ENCODE assay signal across 8 cellular contexts in the genomic region with DNA sequence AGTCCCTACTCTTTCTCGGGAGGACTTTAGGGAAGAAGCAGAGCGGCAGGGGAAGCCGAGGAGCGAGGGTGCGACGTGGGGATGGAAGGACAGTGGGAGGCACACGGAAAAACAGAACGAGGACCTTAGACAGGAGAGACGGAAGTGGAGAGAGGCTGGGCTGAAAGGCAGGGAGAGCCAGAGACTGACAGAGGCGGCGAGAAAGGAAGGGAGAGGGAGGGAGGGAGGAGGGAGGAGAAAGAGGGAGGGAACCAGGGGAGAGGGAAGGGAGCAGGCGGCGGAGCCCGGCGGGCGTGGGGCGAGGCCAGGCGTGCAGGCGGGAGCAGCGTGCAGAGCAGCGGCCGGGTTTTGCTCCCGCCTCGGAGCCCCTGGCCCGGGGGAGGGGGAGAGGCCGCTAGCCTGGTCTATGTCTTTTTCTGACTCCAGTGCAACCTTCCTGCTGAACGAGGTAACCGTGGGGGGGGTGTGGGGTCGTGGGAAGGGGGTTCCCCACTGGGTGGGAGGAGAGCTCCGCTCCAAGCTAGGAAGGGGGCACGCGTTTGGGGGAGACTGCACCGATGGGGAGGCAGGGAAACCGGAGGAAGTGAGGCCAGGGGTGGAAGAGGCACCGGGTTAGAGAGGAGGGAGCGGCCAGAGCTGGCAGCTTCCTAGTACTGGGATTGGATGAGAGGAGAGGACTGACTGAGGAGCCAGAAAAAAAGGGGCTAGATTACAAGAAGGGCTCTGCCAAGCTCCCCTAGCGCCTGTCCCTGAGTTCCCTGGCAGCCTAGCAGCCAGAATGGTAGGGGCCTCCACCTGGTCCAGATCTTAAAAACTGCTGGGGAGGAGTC. TPM values are rescaled to one million over a fixed set of nuclear protein-coding genes. Genes with fewer than 3 reads are reported as not detected.
DNase-seq lines count a peak whose midpoint lies in the region; ATAC-seq and TF ChIP-seq lines count a peak whose summit lies in the region.

No MANE protein-coding gene starts in this region.

- peak; percentile 2 for ATAC-seq in GM18909 (IDR thresholded peaks at IDR 0.05; ENCODE audit: poor library complexity, unreplicated experiment)
- ATAC-seq in HG03460 (IDR thresholded peaks at IDR 0.05; ENCODE audit: unreplicated experiment), result peak; percentile 23
- peak; percentile 10 for ATAC-seq in naive thymus-derived CD4-positive, alpha-beta T cell
- ATAC-seq in upper lobe of right lung, result peak; percentile 81

- H3K4me1 Mint-ChIP-seq in naive thymus-derived CD4-positive, alpha-beta T cell, result peaks cover 18 to 39% (median 33%) of the 10 kb centered on the region in 7 donors

- peak overlapping the region; percentile 89 to 95 (median 91) for H3K4me3 Mint-ChIP-seq in naive thymus-derived CD4-positive, alpha-beta T cell

- H3K9me3 ChIP-seq in BE2C (no peaks in the 10 kb centered on the region), upper lobe of right lung (no peaks in the 10 kb centered on the region)
- no peaks in the 10 kb centered on the region for H3K9me3 ChIP-seq in naive thymus-derived CD4-positive, alpha-beta T cell (ENCODE audit: control insufficient read depth in 2 of 3, low read length in 3 of 3)

- intact Hi-C loops in naive thymus-derived CD4-positive, alpha-beta T cell (cut with micrococcal nuclease), result loop anchor here in 1 of 2 donors (1.0 to 5.0 kb wide), 3 partner anchors 19 to 133 kb away; a partner anchor contains a TSS
- intact Hi-C loops in upper lobe of right lung (cut with DNase I), result no loop called here

- TF ChIP-seq CTCF in BE2C (IDR thresholded peaks at IDR 0.05; ENCODE audit: low read depth, low read length) (no peak), fibroblast of pulmonary artery (IDR thresholded peaks at IDR 0.05; ENCODE audit: low read length, missing control alignments) (no peak), upper lobe of right lung (IDR thresholded peaks at IDR 0.05) (no peak)

- CTCF ChIA-PET in naive thymus-derived CD4-positive, alpha-beta T cell (lab: Charles Lee), result interaction anchor here (0.8 to 3.3 kb wide), 2 partner anchors 12 to 37 kb away, joined by 7 to 16 read pairs; a partner anchor contains a TSS

- H3K27ac Mint-ChIP-seq in naive thymus-derived CD4-positive, alpha-beta T cell, result peak overlapping the region in 6 of 9 donors; percentile 20 to 85 (median 62)

- H3K4me3 ChIP-seq in BE2C (ENCODE audit: low read depth, low read length), result peak overlapping the region; percentile 90
- peak overlapping the region; percentile 85 for H3K4me3 ChIP-seq in fibroblast of pulmonary artery (replicated peaks; ENCODE audit: low read depth, low read length)
- H3K4me3 ChIP-seq in naive thymus-derived CD4-positive, alpha-beta T cell (ENCODE audit: low read length), result peak overlapping the region; percentile 59
- H3K4me3 ChIP-seq in upper lobe of right lung, result peak overlapping the region; percentile 94

- peaks cover 0 to 28% (median 5%) of the 10 kb centered on the region in 5 donors for H3K27me3 Mint-ChIP-seq in naive thymus-derived CD4-positive, alpha-beta T cell

- H3K36me3 Mint-ChIP-seq in naive thymus-derived CD4-positive, alpha-beta T cell, result peaks cover 0 to 3% (median 0%) of the 10 kb centered on the region in 5 donors

- POLR2A ChIA-PET in naive thymus-derived CD4-positive, alpha-beta T cell (lab: Charles Lee), result interaction anchor here (1.5 to 2.1 kb wide), 2 partner anchors 16 to 37 kb away, joined by 3 to 9 read pairs; a partner anchor contains a TSS

- H3K36me3 ChIP-seq in BE2C (no peaks in the 10 kb centered on the region), upper lobe of right lung (no peaks in the 10 kb centered on the region)
- no peaks in the 10 kb centered on the region for H3K36me3 ChIP-seq in naive thymus-derived CD4-positive, alpha-beta T cell (ENCODE audit: control insufficient read depth in 2 of 3, insufficient read depth in 3 of 3, low read length in 3 of 3)

- peak overlapping the region; percentile 30 for H3K27ac ChIP-seq in naive thymus-derived CD4-positive, alpha-beta T cell (ENCODE audit: low read depth, low read length)
- peak overlapping the region; percentile 87 for H3K27ac ChIP-seq in upper lobe of right lung

- H3K27me3 ChIP-seq in BE2C (no peaks in the 10 kb centered on the region), upper lobe of right lung (no peaks in the 10 kb centered on the region)
- H3K27me3 ChIP-seq in naive thymus-derived CD4-positive, alpha-beta T cell (ENCODE audit: control insufficient read depth in 2 of 2, insufficient read depth in 2 of 2, low read length in 2 of 2), result no peaks in the 10 kb centered on the region

- H3K4me1 ChIP-seq in BE2C, result peaks cover 3% of the 10 kb centered on the region
- H3K4me1 ChIP-seq in naive thymus-derived CD4-positive, alpha-beta T cell (ENCODE audit: control insufficient read depth in 2 of 2, insufficient read depth in 2 of 2, low read length in 2 of 2), result peaks cover 7 to 19% of the 10 kb centered on the region in 2 donors
- peaks cover 30% of the 10 kb centered on the region for H3K4me1 ChIP-seq in upper lobe of right lung

- DNase-seq in BE2C (peak; percentile 88), NCI-H748 (lab: John Stamatoyannopoulos, UW; ENCODE audit: unreplicated experiment) (peak; percentile 86), activated T-helper 1 cell treated with Interleukin-2 at 50 U/mL for 16 hours (ENCODE audit: low read depth) (peak; percentile 4), fibroblast of pulmonary artery (ENCODE audit: low read depth) (peak; percentile 85), upper lobe of right lung (peak; percentile 87)
- DNase-seq in naive thymus-derived CD4-positive, alpha-beta T cell, result peak in 3 of 9 donors; percentile 6 to 55 (median 15)

- no peaks in the 10 kb centered on the region for H3K9me3 Mint-ChIP-seq in naive thymus-derived CD4-positive, alpha-beta T cell

RNA-seq across cellular contexts. Expression of a gene that starts 2.8 kb away (rescaled TPM):
- 15.5 TPM for polyA plus RNA-seq in BE2C (2012; ENCODE audit: insufficient read depth, insufficient read length, low read depth)
- 10 to 100 TPM in 1 of 5 experiments, 1 to 10 TPM in 4; 2.2 to 14.7 (median 5.5) TPM for total RNA-seq in naive thymus-derived CD4-positive, alpha-beta T cell
- 1 to 10 TPM in 1 of 2 donors, under 1 TPM in 1; 0.89 to 1.5 TPM for polyA plus RNA-seq in naive thymus-derived CD4-positive, alpha-beta T cell
- total RNA-seq in upper lobe of right lung, result 24.4 TPM

RNA-seq across cellular contexts. Expression of a gene that starts 26.6 kb away (rescaled TPM):
- 142 TPM for polyA plus RNA-seq in BE2C (2012; ENCODE audit: insufficient read depth, insufficient read length, low read depth)
- under 1 TPM in 3 of 5 experiments, not detected in 2; 0.07 to 0.22 (median 0.08) TPM for total RNA-seq in naive thymus-derived CD4-positive, alpha-beta T cell
- polyA plus RNA-seq in naive thymus-derived CD4-positive, alpha-beta T cell, result not detected
- total RNA-seq in upper lobe of right lung, result 42.9 TPM

RNA-seq across cellular contexts. Expression of a gene that starts 36.5 kb away (rescaled TPM):
- polyA plus RNA-seq in BE2C (2012; ENCODE audit: insufficient read depth, insufficient read length, low read depth), result 209 TPM
- 100 to 1,000 TPM in 3 of 5 experiments, 10 to 100 TPM in 2; 84.0 to 160 (median 127) TPM for total RNA-seq in naive thymus-derived CD4-positive, alpha-beta T cell
- 10 to 100 TPM; 32.8 to 65.6 TPM for polyA plus RNA-seq in naive thymus-derived CD4-positive, alpha-beta T cell
- 77.2 TPM for total RNA-seq in upper lobe of right lung

RNA-seq across cellular contexts. Expression of a gene that starts 50.2 kb away (rescaled TPM):
- not detected for polyA plus RNA-seq in BE2C (2012; ENCODE audit: insufficient read depth, insufficient read length, low read depth)
- 10 to 100 TPM in 1 of 5 experiments, 1 to 10 TPM in 4; 1.1 to 13.5 (median 2.3) TPM for total RNA-seq in naive thymus-derived CD4-positive, alpha-beta T cell
- polyA plus RNA-seq in naive thymus-derived CD4-positive, alpha-beta T cell, result under 1 TPM; 0.17 to 0.94 TPM
- total RNA-seq in upper lobe of right lung, result 7.1 TPM

Comparison
In these comparisons a context has a peak if more than half of its experiments do, and no peak if none do; other contexts are left out.
1. ATAC-seq: peak in every context shown above with its lines; median percentile 81 in upper lobe of right lung; 23 in HG03460; 10 in naive thymus-derived CD4-positive, alpha-beta T cell; 2 in GM18909.
2. RNA of a gene that starts 26.6 kb away (total RNA-seq): 42.9 TPM in upper lobe of right lung (single experiment); 0.07 to 0.22 TPM in naive thymus-derived CD4-positive, alpha-beta T cell; every median in the first group is over 10 times any median in the second.
3. Peak in every context shown above with its lines, with median percentiles within 50 percentile points of each other: H3K4me3 ChIP-seq.